In the genomic region with DNA sequence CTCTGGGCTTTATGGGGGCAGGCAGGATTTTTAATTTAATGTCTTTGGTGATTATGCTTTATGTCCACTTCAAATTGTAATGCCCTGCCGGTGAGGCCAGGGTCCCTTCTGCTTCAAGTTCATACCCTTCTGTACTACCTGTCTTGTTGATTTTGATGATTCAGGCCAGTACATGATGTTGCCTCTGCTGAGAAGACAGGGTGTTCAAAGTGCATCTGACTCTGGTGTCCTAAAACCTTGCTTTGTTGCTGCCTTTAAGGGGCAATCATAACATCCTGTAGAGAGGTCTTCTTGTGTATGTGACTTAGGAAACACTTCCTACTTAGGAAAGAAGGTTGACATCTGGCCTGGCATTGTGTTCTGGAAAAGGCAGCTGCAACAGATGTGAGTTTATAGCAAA, we compare ENCODE assay signal across 12 cellular contexts.
DNase-seq lines count a peak whose midpoint lies in the region; ATAC-seq and TF ChIP-seq lines count a peak whose summit lies in the region.
"Had no signal": no experiment of that assay in that cellular context is flagged by ENCODE, and none has a peak within 500 bp of the region (broad histone marks: within the 10 kb centered on the region; RNA-seq: fewer than 3 reads in every experiment).

No MANE protein-coding gene starts in this region.

- H2AFZ ChIP-seq in OCI-LY7 (ENCODE audit: low read length): no peak overlapping the region

- H3K27ac ChIP-seq in left ventricle myocardium inferior (replicated peaks) (peak overlapping the region; percentile 76), endodermal cell (ENCODE audit: low read depth, low read length) (peak overlapping the region; percentile 68), OCI-LY7 (ENCODE audit: low read depth, low read length, poor library complexity, severe bottlenecking) (no peak overlapping the region)

- H3K79me2 ChIP-seq in OCI-LY7 (ENCODE audit: insufficient read depth, low read depth, low read length): no peaks in the 10 kb centered on the region

- no TSS peak for BruUV-seq in OCI-LY7 (replicated peaks; lab: Mats Ljungman, UMichigan)

- no peak overlapping the region for H3K4me3 ChIP-seq in left ventricle myocardium inferior
- H3K4me3 ChIP-seq in endodermal cell (ENCODE audit: low read length): peak overlapping the region; percentile 2
- H3K4me3 ChIP-seq in OCI-LY7 (ENCODE audit: low read depth, low read length, poor library complexity, severe bottlenecking): no peak overlapping the region

- H3K4me1 ChIP-seq in left ventricle myocardium inferior (peaks cover 52% of the 10 kb centered on the region), endodermal cell (ENCODE audit: control insufficient read depth, insufficient read depth, low read length) (peaks cover 9% of the 10 kb centered on the region), OCI-LY7 (ENCODE audit: insufficient read depth, low read length, poor library complexity, severe bottlenecking) (no peaks in the 10 kb centered on the region)

- ATAC-seq in Right ventricle myocardium inferior: no peak
- no peak for ATAC-seq in left lobe of liver

- POLR2A ChIA-PET in OCI-LY7 (lab: Charles Lee): no interaction called here

- no peaks in the 10 kb centered on the region for H3K9me2 ChIP-seq in OCI-LY7 (ENCODE audit: insufficient read depth, low read length)

- no peaks in the 10 kb centered on the region for H4K20me1 ChIP-seq in OCI-LY7 (ENCODE audit: insufficient read depth, low read length)

- peak overlapping the region; percentile 85 for H3K27ac Mint-ChIP-seq in endodermal cell
- H3K27ac Mint-ChIP-seq in T-helper 2 cell treated with Interferon-gamma antibody and Interleukin-4, amounts not matched to agents 5 μg/mL and 100 μg/mL, for 36 hours: no peak overlapping the region
- H3K27ac Mint-ChIP-seq: activated T-cell treated with anti-CD3 and anti-CD28 coated beads, Interleukin-2, amount 50 U/mL, for 24 hours; T-helper 1 cell treated with Interleukin-12 subunit alpha and Interleukin-12 subunit beta and Interleukin-4 antibody, amounts not matched to agents 30 μg/mL and 1 μg/mL, for 36 hours had no signal

- peaks cover 15% of the 10 kb centered on the region for H3K9me3 ChIP-seq in left ventricle myocardium inferior (replicated peaks)
- peaks cover 21% of the 10 kb centered on the region for H3K9me3 ChIP-seq in endodermal cell (ENCODE audit: control insufficient read depth, low read length)
- H3K9me3 ChIP-seq in OCI-LY7 (ENCODE audit: low read length): no peaks in the 10 kb centered on the region

- H3K27me3 Mint-ChIP-seq in endodermal cell (ENCODE audit: insufficient read depth): peaks cover 4% of the 10 kb centered on the region
- H3K27me3 Mint-ChIP-seq in T-helper 2 cell treated with Interferon-gamma antibody and Interleukin-4, amounts not matched to agents 5 μg/mL and 100 μg/mL, for 36 hours (ENCODE audit: low read depth): no peaks in the 10 kb centered on the region

- intact Hi-C loops in left ventricle myocardium inferior (cut with micrococcal nuclease): no loop called here
- intact Hi-C loops in Right ventricle myocardium inferior (cut with DNase I): loop anchor here (1.0 to 5.0 kb wide), 2 partner anchors 41 to 952 kb away; no protein-coding TSS in a partner anchor
- intact Hi-C loops in OCI-LY7 (cut with micrococcal nuclease; ENCODE audit: unreplicated experiment): no loop called here

- peaks cover 32% of the 10 kb centered on the region for H3K4me1 Mint-ChIP-seq in endodermal cell
- H3K4me1 Mint-ChIP-seq in T-helper 2 cell treated with Interferon-gamma antibody and Interleukin-4, amounts not matched to agents 5 μg/mL and 100 μg/mL, for 36 hours (ENCODE audit: low read depth): peaks cover 11% of the 10 kb centered on the region

- H3K9me3 Mint-ChIP-seq in endodermal cell: peaks cover 23% of the 10 kb centered on the region
- no peaks in the 10 kb centered on the region for H3K9me3 Mint-ChIP-seq in T-helper 2 cell treated with Interferon-gamma antibody and Interleukin-4, amounts not matched to agents 5 μg/mL and 100 μg/mL, for 36 hours
- H3K9me3 Mint-ChIP-seq: activated T-cell treated with anti-CD3 and anti-CD28 coated beads, Interleukin-2, amount 50 U/mL, for 24 hours; T-helper 1 cell treated with Interleukin-12 subunit alpha and Interleukin-12 subunit beta and Interleukin-4 antibody, amounts not matched to agents 30 μg/mL and 1 μg/mL, for 36 hours had no signal

- H3K4me3 Mint-ChIP-seq in endodermal cell: no peak overlapping the region
- H3K4me3 Mint-ChIP-seq in T-helper 2 cell treated with Interferon-gamma antibody and Interleukin-4, amounts not matched to agents 5 μg/mL and 100 μg/mL, for 36 hours: no peak overlapping the region
- H3K4me3 Mint-ChIP-seq: activated T-cell treated with anti-CD3 and anti-CD28 coated beads, Interleukin-2, amount 50 U/mL, for 24 hours; T-helper 1 cell treated with Interleukin-12 subunit alpha and Interleukin-12 subunit beta and Interleukin-4 antibody, amounts not matched to agents 30 μg/mL and 1 μg/mL, for 36 hours had no signal

- H3K27me3 ChIP-seq in left ventricle myocardium inferior (ENCODE audit: low read depth) (no peaks in the 10 kb centered on the region), endodermal cell (ENCODE audit: control insufficient read depth, insufficient read depth, low read length, poor library complexity, severe bottlenecking) (no peaks in the 10 kb centered on the region)

- H3K36me3 ChIP-seq in left ventricle myocardium inferior (no peaks in the 10 kb centered on the region), endodermal cell (ENCODE audit: control insufficient read depth, insufficient read depth, low read length) (no peaks in the 10 kb centered on the region), OCI-LY7 (ENCODE audit: insufficient read depth, low read length) (no peaks in the 10 kb centered on the region)

- TF ChIP-seq CTCF in left ventricle myocardium inferior (IDR thresholded peaks at IDR 0.05; ENCODE audit: borderline replicate concordance) (no peak), endodermal cell (conservative IDR thresholded peaks at IDR 0.05) (no peak), OCI-LY7 (conservative IDR thresholded peaks at IDR 0.05; ENCODE audit: low read length) (no peak)

- no peak for DNase-seq in left ventricle myocardium inferior
- DNase-seq in Right ventricle myocardium inferior (ENCODE audit: missing footprints): no peak
- DNase-seq in endodermal cell: peak; percentile 50
- peak; percentile 62 to 66 for DNase-seq in lung microvascular endothelial cell (ENCODE audit: low read depth in 2 of 2)
- DNase-seq in left lobe of liver (ENCODE audit: low spot score): no peak
- no peak for DNase-seq in NCI-H1930 (lab: John Stamatoyannopoulos, UW)
- no peak for DNase-seq in T-helper 2 cell treated with Interferon-gamma antibody and Interleukin-4, amounts not matched to agents 5 μg/mL and 100 μg/mL, for 36 hours (ENCODE audit: low spot score)
- DNase-seq in OCI-LY7 (ENCODE audit: low spot score): no peak
- DNase-seq: activated T-cell treated with anti-CD3 and anti-CD28 coated beads, Interleukin-2, amount 50 U/mL, for 24 hours; NCI-H1694 treated with DMSO at 0.1 percent for 48 hours; NCI-H510A treated with DMSO at 0.1 percent for 48 hours had no signal

- no peak overlapping the region for H3K9ac ChIP-seq in endodermal cell (ENCODE audit: extremely low read depth, low read length, poor library complexity, severe bottlenecking)

- WGBS in endodermal cell (ENCODE audit: insufficient coverage in 1 of 2, insufficient read length in 1 of 2), 2 experiments: 17 to 31% methylated on average over 1 of the region's 1 CpG

- CTCF ChIA-PET in OCI-LY7 (lab: Charles Lee; ENCODE audit: unreplicated experiment): no interaction called here

- no peak overlapping the region for H3K4me2 ChIP-seq in OCI-LY7 (ENCODE audit: low read length)

- peaks cover 6% of the 10 kb centered on the region for H3K36me3 Mint-ChIP-seq in endodermal cell (ENCODE audit: low read depth)
- no peaks in the 10 kb centered on the region for H3K36me3 Mint-ChIP-seq in T-helper 2 cell treated with Interferon-gamma antibody and Interleukin-4, amounts not matched to agents 5 μg/mL and 100 μg/mL, for 36 hours (ENCODE audit: low read depth)

Comparison
In these comparisons a context has a peak if more than half of its experiments do, and no peak if none do; other contexts are left out.
1. DNase-seq: peak in endodermal cell (single experiment) and lung microvascular endothelial cell (2 of 2); none in left ventricle myocardium inferior (single experiment), Right ventricle myocardium inferior (single experiment), left lobe of liver (single experiment), NCI-H1930 (0 of 2), T-helper 2 cell treated with Interferon-gamma antibody and Interleukin-4, amounts not matched to agents 5 μg/mL and 100 μg/mL, for 36 hours (single experiment) and OCI-LY7 (single experiment).